In the genomic region with DNA sequence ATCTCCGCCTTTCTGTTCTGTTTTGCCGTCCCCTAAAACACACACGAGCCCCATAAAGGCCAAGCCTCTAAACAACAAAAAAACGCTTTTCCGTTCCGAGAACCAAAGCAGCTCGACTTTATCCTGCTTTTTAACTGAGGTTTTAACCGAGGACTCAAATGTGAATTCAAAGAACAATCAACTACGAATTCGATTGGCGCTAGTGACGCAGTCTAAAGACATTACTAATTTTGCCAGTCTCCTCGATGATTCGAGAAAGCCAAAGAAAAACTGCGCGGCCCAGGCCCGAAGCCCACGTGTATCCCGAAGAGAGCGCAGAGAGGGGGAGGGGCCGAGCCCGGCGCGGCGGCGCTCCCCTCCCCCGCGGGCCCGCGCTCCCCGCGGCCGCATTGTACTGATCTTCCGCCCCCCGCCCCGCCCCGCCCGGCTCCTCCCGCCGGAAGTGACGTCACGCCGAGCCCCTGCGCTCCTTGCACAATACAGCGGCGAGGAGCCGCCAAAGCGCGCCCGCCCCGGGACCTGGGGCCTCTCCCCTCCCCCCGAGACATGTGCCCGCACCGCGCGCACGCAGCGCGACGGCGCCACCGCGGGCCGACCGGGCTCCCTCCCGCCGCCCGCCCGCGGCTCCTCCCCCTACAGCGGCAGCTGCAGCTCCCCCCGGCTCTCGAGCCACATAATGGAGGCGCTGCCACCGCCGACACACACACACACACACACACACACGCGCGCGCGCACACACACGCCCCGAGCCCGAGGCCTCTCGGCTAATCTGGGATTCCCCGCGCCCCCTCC, we compare ENCODE assay signal across 1 cellular context.
TF ChIP-seq lines count a peak whose summit lies in the region.

No MANE protein-coding gene starts in this region.

TF ChIP-seq in HEK293, 187 proteins besides CTCF, POLR2A, EP300 and RAD21 (continued from another document and continues in another):
- TF ChIP-seq INSM2 (tag by site-specific recombination; IDR thresholded peaks at IDR 0.05): peak; percentile 78
- TF ChIP-seq ZNF596 (tag by site-specific recombination; IDR thresholded peaks at IDR 0.05): peak; percentile 62
- peak; percentile 57; the same call in 1 of the 2 replicates for TF ChIP-seq ZFHX2 (tag by site-specific recombination; conservative IDR thresholded peaks at IDR 0.05)
- no peak for TF ChIP-seq PRDM1 (tag by site-specific recombination; IDR thresholded peaks at IDR 0.05)
- no peak for TF ChIP-seq ZNF768 (tag by site-specific recombination; IDR thresholded peaks at IDR 0.05)
- TF ChIP-seq, protein P1, sequence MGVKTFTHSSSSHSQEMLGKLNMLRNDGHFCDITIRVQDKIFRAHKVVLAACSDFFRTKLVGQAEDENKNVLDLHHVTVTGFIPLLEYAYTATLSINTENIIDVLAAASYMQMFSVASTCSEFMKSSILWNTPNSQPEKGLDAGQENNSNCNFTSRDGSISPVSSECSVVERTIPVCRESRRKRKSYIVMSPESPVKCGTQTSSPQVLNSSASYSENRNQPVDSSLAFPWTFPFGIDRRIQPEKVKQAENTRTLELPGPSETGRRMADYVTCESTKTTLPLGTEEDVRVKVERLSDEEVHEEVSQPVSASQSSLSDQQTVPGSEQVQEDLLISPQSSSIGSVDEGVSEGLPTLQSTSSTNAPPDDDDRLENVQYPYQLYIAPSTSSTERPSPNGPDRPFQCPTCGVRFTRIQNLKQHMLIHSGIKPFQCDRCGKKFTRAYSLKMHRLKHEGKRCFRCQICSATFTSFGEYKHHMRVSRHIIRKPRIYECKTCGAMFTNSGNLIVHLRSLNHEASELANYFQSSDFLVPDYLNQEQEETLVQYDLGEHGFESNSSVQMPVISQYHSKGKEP (tag by site-specific recombination; IDR thresholded peaks at IDR 0.05): peak; percentile 89
- no peak for TF ChIP-seq ZNF138 (tag by site-specific recombination; IDR thresholded peaks at IDR 0.05; ENCODE audit: borderline replicate concordance)
- no peak for TF ChIP-seq ZNF169 (tag by site-specific recombination; IDR thresholded peaks at IDR 0.05)
- TF ChIP-seq TSHZ1 (tag by site-specific recombination; IDR thresholded peaks at IDR 0.05; ENCODE audit: borderline replicate concordance): peak; percentile 84; the same call in 1 of the 2 replicates
- no peak for TF ChIP-seq ZNF335 (tag by site-specific recombination; conservative IDR thresholded peaks at IDR 0.05)
- TF ChIP-seq ZXDB (tag by site-specific recombination; IDR thresholded peaks at IDR 0.05): peak; percentile 41
- TF ChIP-seq PBX3 (CRISPR knock-in tag; IDR thresholded peaks at IDR 0.05): peak; percentile 83; the same call in 1 of the 2 replicates
- TF ChIP-seq ZNF398 (tag by site-specific recombination; IDR thresholded peaks at IDR 0.05): peak; percentile 99
- peak; percentile 87 for TF ChIP-seq SCRT2 (tag by site-specific recombination; IDR thresholded peaks at IDR 0.05)
- no peak for TF ChIP-seq ZNF776 (tag by site-specific recombination; IDR thresholded peaks at IDR 0.05; ENCODE audit: borderline replicate concordance)
- TF ChIP-seq, protein P2, sequence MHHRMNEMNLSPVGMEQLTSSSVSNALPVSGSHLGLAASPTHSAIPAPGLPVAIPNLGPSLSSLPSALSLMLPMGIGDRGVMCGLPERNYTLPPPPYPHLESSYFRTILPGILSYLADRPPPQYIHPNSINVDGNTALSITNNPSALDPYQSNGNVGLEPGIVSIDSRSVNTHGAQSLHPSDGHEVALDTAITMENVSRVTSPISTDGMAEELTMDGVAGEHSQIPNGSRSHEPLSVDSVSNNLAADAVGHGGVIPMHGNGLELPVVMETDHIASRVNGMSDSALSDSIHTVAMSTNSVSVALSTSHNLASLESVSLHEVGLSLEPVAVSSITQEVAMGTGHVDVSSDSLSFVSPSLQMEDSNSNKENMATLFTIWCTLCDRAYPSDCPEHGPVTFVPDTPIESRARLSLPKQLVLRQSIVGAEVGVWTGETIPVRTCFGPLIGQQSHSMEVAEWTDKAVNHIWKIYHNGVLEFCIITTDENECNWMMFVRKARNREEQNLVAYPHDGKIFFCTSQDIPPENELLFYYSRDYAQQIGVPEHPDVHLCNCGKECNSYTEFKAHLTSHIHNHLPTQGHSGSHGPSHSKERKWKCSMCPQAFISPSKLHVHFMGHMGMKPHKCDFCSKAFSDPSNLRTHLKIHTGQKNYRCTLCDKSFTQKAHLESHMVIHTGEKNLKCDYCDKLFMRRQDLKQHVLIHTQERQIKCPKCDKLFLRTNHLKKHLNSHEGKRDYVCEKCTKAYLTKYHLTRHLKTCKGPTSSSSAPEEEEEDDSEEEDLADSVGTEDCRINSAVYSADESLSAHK (tag by site-specific recombination; IDR thresholded peaks at IDR 0.05): peak; percentile 74
- peak; percentile 49 for TF ChIP-seq ZNF629 (tag by site-specific recombination; IDR thresholded peaks at IDR 0.05)
- TF ChIP-seq ZNF223 (tag by site-specific recombination; IDR thresholded peaks at IDR 0.05): no peak
- TF ChIP-seq ZNF548 (tag by site-specific recombination; IDR thresholded peaks at IDR 0.05): no peak
- TF ChIP-seq ZNF837 (tag by site-specific recombination; IDR thresholded peaks at IDR 0.05): no peak; the same call in 1 of the 2 replicates
- TF ChIP-seq HOXD13 (CRISPR knock-in tag; IDR thresholded peaks at IDR 0.05; ENCODE audit: borderline replicate concordance): peak; percentile 54; the same call in 1 of the 2 replicates
- TF ChIP-seq, protein P3, sequence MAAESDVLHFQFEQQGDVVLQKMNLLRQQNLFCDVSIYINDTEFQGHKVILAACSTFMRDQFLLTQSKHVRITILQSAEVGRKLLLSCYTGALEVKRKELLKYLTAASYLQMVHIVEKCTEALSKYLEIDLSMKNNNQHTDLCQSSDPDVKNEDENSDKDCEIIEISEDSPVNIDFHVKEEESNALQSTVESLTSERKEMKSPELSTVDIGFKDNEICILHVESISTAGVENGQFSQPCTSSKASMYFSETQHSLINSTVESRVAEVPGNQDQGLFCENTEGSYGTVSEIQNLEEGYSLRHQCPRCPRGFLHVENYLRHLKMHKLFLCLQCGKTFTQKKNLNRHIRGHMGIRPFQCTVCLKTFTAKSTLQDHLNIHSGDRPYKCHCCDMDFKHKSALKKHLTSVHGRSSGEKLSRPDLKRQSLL (tag by site-specific recombination; IDR thresholded peaks at IDR 0.05): peak; percentile 95
- TF ChIP-seq ZNF292 (tag by site-specific recombination; IDR thresholded peaks at IDR 0.05; ENCODE audit: borderline replicate concordance, low read depth): peak; percentile 52; the same call in 1 of the 2 replicates
- no peak for TF ChIP-seq BCL6B (tag by site-specific recombination; IDR thresholded peaks at IDR 0.05)
- TF ChIP-seq ZNF580 (tag by site-specific recombination; IDR thresholded peaks at IDR 0.05): no peak; the same call in 1 of the 2 replicates
- TF ChIP-seq PRDM6 (tag by site-specific recombination; IDR thresholded peaks at IDR 0.05): no peak
- TF ChIP-seq SCRT1 (tag by site-specific recombination; IDR thresholded peaks at IDR 0.05; ENCODE audit: borderline replicate concordance): no peak
- 0 out of 2 replicates have a peak, but pooled peaks have one; percentile 16 for TF ChIP-seq ZNF558 (tag by site-specific recombination; IDR thresholded peaks at IDR 0.05)
